ENCODE assay signal across 8 cellular contexts in genomic region chr11:9314291-9315077, GRCh38. TPM values are rescaled to one million over a fixed set of nuclear protein-coding genes. Genes with fewer than 3 reads are reported as not detected.
A peak's percentile ranks its signal among the peaks of the same experiment; 100 is the strongest.
DNase-seq lines count a peak whose midpoint lies in the region; ATAC-seq and TF ChIP-seq lines count a peak whose summit lies in the region.

A gene with protein sequence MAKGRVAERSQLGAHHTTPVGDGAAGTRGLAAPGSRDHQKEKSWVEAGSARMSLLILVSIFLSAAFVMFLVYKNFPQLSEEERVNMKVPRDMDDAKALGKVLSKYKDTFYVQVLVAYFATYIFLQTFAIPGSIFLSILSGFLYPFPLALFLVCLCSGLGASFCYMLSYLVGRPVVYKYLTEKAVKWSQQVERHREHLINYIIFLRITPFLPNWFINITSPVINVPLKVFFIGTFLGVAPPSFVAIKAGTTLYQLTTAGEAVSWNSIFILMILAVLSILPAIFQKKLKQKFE (minus strand): TSS chr11:9314593. CDS start chr11:9314441, 152 bp downstream.

- H3K36me3 Mint-ChIP-seq in activated CD4-positive, alpha-beta T cell treated with anti-CD3 and anti-CD28 coated beads, Interleukin-2, amount 10 ng/mL, durations not matched to agents 7 days and 5 days (ENCODE audit: low read depth): peaks cover 27% of the 10 kb centered on the region

- H3K36me3 ChIP-seq in BJ (ENCODE audit: control insufficient read depth, insufficient read depth, low read length): no peaks in the 10 kb centered on the region

- H3K4me3 Mint-ChIP-seq in activated CD4-positive, alpha-beta T cell treated with anti-CD3 and anti-CD28 coated beads, Interleukin-2, amount 10 ng/mL, durations not matched to agents 7 days and 5 days: peak within 1 kb of the TSS; percentile 92

- 0 out of 2 replicates have a peak, but pooled peaks have one; percentile 4 for TF ChIP-seq CTCF in BJ (IDR thresholded peaks at IDR 0.05; ENCODE audit: insufficient read depth, low read depth, low read length)

- DNase-seq in BJ (ENCODE audit: low read depth) (peak; percentile 89), NCI-H526 treated with DMSO at 0.1 percent for 48 hours (lab: John Stamatoyannopoulos, UW) (peak; percentile 96), cortex of kidney (lab: John Stamatoyannopoulos, UW) (peak; percentile 78), left lobe of liver (ENCODE audit: low spot score) (peak; percentile 99)
- DNase-seq in activated CD4-positive, alpha-beta T cell treated with anti-CD3 and anti-CD28 coated beads, Interleukin-2, amount 10 ng/mL, durations not matched to agents 7 days and 5 days: peak; percentile 99
- peak; percentile 99 for DNase-seq in stimulated activated CD4-positive, alpha-beta T cell treated with anti-CD3 and anti-CD28 coated beads, Interleukin-2, amount 100 ng/mL, for 4 hours (ENCODE audit: low read depth)

- peak within 1 kb of the TSS; percentile 88 for H3K4me3 ChIP-seq in BJ (ENCODE audit: low read depth, low read length)

- POLR2A ChIA-PET in BJ (lab: Charles Lee): interaction anchor here (0.5 kb wide), 1 partner anchor 148 kb away, joined by 3 read pairs; no protein-coding TSS in a partner anchor
- POLR2A ChIA-PET in activated CD4-positive, alpha-beta T cell treated with anti-CD3 and anti-CD28 coated beads, Interleukin-2, amount 10 ng/mL, durations not matched to agents 7 days and 5 days (lab: Charles Lee): no interaction called here

- CTCF ChIA-PET in BJ (lab: Yijun Ruan, JAX): interaction anchor here (0.6 to 1.6 kb wide), 5 partner anchors 15 to 132 kb away, joined by 3 to 5 read pairs (median 4); partner anchors contain the start of gene IPO7
- CTCF ChIA-PET in activated CD4-positive, alpha-beta T cell treated with anti-CD3 and anti-CD28 coated beads, Interleukin-2, amount 10 ng/mL, durations not matched to agents 7 days and 5 days (lab: Charles Lee): interaction anchor here (0.9 to 1.2 kb wide), 2 partner anchors 13 to 289 kb away, joined by 4 to 5 read pairs; no protein-coding TSS in a partner anchor

- H3K9me3 Mint-ChIP-seq in activated CD4-positive, alpha-beta T cell treated with anti-CD3 and anti-CD28 coated beads, Interleukin-2, amount 10 ng/mL, durations not matched to agents 7 days and 5 days: no peaks in the 10 kb centered on the region

- H3K27ac Mint-ChIP-seq in activated CD4-positive, alpha-beta T cell treated with anti-CD3 and anti-CD28 coated beads, Interleukin-2, amount 10 ng/mL, durations not matched to agents 7 days and 5 days: peak within 1 kb of the TSS; percentile 97

- peaks cover 19% of the 10 kb centered on the region for H3K27me3 Mint-ChIP-seq in activated CD4-positive, alpha-beta T cell treated with anti-CD3 and anti-CD28 coated beads, Interleukin-2, amount 10 ng/mL, durations not matched to agents 7 days and 5 days

- no peaks in the 10 kb centered on the region for H3K27me3 ChIP-seq in BJ (ENCODE audit: control insufficient read depth, insufficient read depth, low read length)

- H3K4me1 Mint-ChIP-seq in activated CD4-positive, alpha-beta T cell treated with anti-CD3 and anti-CD28 coated beads, Interleukin-2, amount 10 ng/mL, durations not matched to agents 7 days and 5 days: peaks cover 36% of the 10 kb centered on the region

- ATAC-seq in GM19324 (IDR thresholded peaks at IDR 0.05; ENCODE audit: low FRiP score, unreplicated experiment) (peak; percentile 98), HG03469 (IDR thresholded peaks at IDR 0.05; ENCODE audit: unreplicated experiment) (peak; percentile 85), left lobe of liver (peak; percentile 97)

RNA-seq across cellular contexts. Expression of the gene that starts here (rescaled TPM):
- polyA plus RNA-seq in BJ (2011; rRNA removed): 18.7 and 22.8 TPM in 2 replicates
- 8.9 and 10.8 TPM in 2 replicates for polyA minus RNA-seq in BJ (2011; rRNA and poly(A)+ RNA removed)
- total RNA-seq in activated CD4-positive, alpha-beta T cell treated with anti-CD3 and anti-CD28 coated beads, Interleukin-2, amount 10 ng/mL, durations not matched to agents 7 days and 5 days: 10 to 100 TPM; 32.2 to 36.6 TPM
- total RNA-seq in left lobe of liver: 22.7 TPM

Comparison
In these comparisons a context has a peak if more than half of its experiments do, and no peak if none do; other contexts are left out.
1. Peak in every context shown above with its lines: DNase-seq, ATAC-seq and H3K4me3 ChIP-seq.